Comparison of ENCODE assay signal across 26 cellular contexts in genomic region chr13:113052206-113052605, GRCh38. TPM values are rescaled to one million over a fixed set of nuclear protein-coding genes. Genes with fewer than 3 reads are reported as not detected.
"Had no signal": no experiment of that assay in that cellular context is flagged by ENCODE, and none has a peak within 500 bp of the region (broad histone marks: within the 10 kb centered on the region; RNA-seq: fewer than 3 reads in every experiment).

No MANE protein-coding gene starts in this region.

- H3K36me3 Mint-ChIP-seq: activated naive CD4-positive, alpha-beta T cell treated with anti-CD3 and anti-CD28 coated beads, Interleukin-2, amount 50 U/mL, for 72 hours had no signal

- H3K9me3 ChIP-seq: colonic mucosa, gastrocnemius medialis, neutrophil, ovary, thoracic aorta had no signal

- H3K27me3 Mint-ChIP-seq: central memory CD8-positive, alpha-beta T cell; effector memory CD8-positive, alpha-beta T cell had no signal

- H3K36me3 ChIP-seq: colonic mucosa, gastrocnemius medialis, neutrophil, ovary, thoracic aorta had no signal

- H3K4me1 Mint-ChIP-seq: central memory CD8-positive, alpha-beta T cell had no signal

- ATAC-seq: activated naive CD4-positive, alpha-beta T cell treated with anti-CD3 and anti-CD28 coated beads, Interleukin-2, amount 50 U/mL, for 72 hours; activated T-cell treated with anti-CD3 and anti-CD28 coated beads, Interleukin-2, amount 50 U/mL, for 72 hours; effector memory CD8-positive, alpha-beta T cell; gastrocnemius medialis; right cardiac atrium had no signal

- H3K27me3 ChIP-seq: colonic mucosa, neutrophil, ovary had no signal

- H3K9me3 Mint-ChIP-seq: activated naive CD4-positive, alpha-beta T cell treated with anti-CD3 and anti-CD28 coated beads, Interleukin-2, amount 50 U/mL, for 72 hours; activated T-cell treated with anti-CD3 and anti-CD28 coated beads, Interleukin-2, amount 50 U/mL, for 72 hours; central memory CD8-positive, alpha-beta T cell; effector memory CD8-positive, alpha-beta T cell; nephron had no signal

- H3K4me1 ChIP-seq: colonic mucosa had no signal

- DNase-seq: activated CD4-positive, alpha-beta T cell treated with anti-CD3 and anti-CD28 coated beads for 4 hours; activated CD4-positive, alpha-beta T cell treated with anti-CD3 and anti-CD28 coated beads, Interleukin-2, amount 50 U/mL, for 4 hours; activated naive CD4-positive, alpha-beta T cell; activated T-cell treated with anti-CD3 and anti-CD28 coated beads for 4 hours; activated T-cell treated with anti-CD3 and anti-CD28 coated beads, Interleukin-2, amount 50 U/mL, for 72 hours; colonic mucosa; effector memory CD8-positive, alpha-beta T cell; erythroblast; gastrocnemius medialis; hippocampal formation; ovary; stimulated activated naive CD4-positive, alpha-beta T cell treated with Interleukin-2 at 50 U/mL for 16 hours; T-helper 9 cell; trophoblast cell had no signal

- H3K27ac Mint-ChIP-seq: activated T-cell treated with anti-CD3 and anti-CD28 coated beads, Interleukin-2, amount 50 U/mL, for 72 hours; effector memory CD8-positive, alpha-beta T cell had no signal

- H3K27ac ChIP-seq: colonic mucosa, gastrocnemius medialis, neutrophil, ovary, thoracic aorta, VCaP had no signal

- H3K4me3 Mint-ChIP-seq: activated T-cell treated with anti-CD3 and anti-CD28 coated beads, Interleukin-2, amount 50 U/mL, for 72 hours; central memory CD8-positive, alpha-beta T cell; effector memory CD8-positive, alpha-beta T cell had no signal

- H3K4me3 ChIP-seq: colonic mucosa, gastrocnemius medialis, ovary, thoracic aorta had no signal

RNA-seq across cellular contexts. Expression of gene F7, which starts 53.4 kb away (rescaled TPM):
- total RNA-seq: activated naive CD4-positive, alpha-beta T cell treated with anti-CD3 and anti-CD28 coated beads, Interleukin-2, amount 50 U/mL, for 72 hours; activated T-cell treated with anti-CD3 and anti-CD28 coated beads, Interleukin-2, amount 50 U/mL, for 72 hours; bronchial epithelial cell; dermis microvascular lymphatic vessel endothelial cell; lung microvascular endothelial cell; pulmonary artery endothelial cell; T-helper 1 cell treated with Interleukin-12 subunit alpha and Interleukin-12 subunit beta and Interleukin-4 antibody, amounts not matched to agents 30 ng/mL and 1 ng/mL, for 36 hours; thoracic aorta had no signal
